In the genomic region with DNA sequence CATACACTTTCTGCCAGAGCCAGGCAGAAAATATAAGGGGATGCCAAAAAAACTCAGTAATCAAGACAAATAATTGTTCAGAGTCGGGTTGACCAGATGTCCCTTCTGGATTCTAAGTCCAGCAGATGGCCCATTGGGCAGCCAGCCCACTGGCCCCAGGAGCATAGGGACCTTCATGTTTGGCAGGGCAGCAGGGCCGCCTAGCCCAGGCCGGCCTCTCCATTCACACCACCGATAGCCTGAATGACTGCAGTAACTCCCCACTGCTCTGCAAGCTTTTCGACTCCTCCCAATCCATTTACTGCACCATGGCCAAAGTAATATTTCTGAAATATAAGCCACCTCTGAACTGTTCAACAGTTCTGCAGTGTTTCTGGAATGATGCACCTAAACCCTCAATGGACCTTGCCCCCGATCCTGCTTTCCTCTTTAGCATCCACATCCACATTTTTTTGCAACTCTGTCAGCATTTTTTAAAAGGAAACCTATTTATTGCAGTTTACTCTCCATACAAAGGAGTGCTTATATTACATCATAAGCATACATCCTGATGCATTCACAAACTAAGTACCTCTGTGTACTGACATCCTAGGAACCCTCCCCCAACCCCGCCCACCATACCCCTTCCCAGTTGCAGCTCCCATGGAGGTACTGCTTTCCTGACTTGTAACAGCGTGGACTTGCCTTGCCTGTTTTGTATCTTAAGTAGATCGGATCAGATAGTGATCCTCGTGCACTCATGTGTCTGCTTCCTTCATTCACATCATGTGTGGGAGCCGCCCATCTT, we compare ENCODE assay signal across 1 cellular context.
TF ChIP-seq lines count a peak whose summit lies in the region.

No MANE protein-coding gene starts in this region.

TF ChIP-seq in HepG2, 621 proteins besides CTCF, POLR2A, EP300 and RAD21 (continued from another document and continues in another):
- TF ChIP-seq, protein P1, sequence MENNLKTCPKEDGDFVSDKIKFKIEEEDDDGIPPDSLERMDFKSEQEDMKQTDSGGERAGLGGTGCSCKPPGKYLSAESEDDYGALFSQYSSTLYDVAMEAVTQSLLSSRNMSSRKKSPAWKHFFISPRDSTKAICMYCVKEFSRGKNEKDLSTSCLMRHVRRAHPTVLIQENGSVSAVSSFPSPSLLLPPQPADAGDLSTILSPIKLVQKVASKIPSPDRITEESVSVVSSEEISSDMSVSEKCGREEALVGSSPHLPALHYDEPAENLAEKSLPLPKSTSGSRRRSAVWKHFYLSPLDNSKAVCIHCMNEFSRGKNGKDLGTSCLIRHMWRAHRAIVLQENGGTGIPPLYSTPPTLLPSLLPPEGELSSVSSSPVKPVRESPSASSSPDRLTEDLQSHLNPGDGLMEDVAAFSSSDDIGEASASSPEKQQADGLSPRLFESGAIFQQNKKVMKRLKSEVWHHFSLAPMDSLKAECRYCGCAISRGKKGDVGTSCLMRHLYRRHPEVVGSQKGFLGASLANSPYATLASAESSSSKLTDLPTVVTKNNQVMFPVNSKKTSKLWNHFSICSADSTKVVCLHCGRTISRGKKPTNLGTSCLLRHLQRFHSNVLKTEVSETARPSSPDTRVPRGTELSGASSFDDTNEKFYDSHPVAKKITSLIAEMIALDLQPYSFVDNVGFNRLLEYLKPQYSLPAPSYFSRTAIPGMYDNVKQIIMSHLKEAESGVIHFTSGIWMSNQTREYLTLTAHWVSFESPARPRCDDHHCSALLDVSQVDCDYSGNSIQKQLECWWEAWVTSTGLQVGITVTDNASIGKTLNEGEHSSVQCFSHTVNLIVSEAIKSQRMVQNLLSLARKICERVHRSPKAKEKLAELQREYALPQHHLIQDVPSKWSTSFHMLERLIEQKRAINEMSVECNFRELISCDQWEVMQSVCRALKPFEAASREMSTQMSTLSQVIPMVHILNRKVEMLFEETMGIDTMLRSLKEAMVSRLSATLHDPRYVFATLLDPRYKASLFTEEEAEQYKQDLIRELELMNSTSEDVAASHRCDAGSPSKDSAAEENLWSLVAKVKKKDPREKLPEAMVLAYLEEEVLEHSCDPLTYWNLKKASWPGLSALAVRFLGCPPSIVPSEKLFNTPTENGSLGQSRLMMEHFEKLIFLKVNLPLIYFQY (CRISPR knock-in tag; IDR thresholded peaks at IDR 0.05; ENCODE audit: borderline replicate concordance), result no peak
- TF ChIP-seq, protein P2, sequence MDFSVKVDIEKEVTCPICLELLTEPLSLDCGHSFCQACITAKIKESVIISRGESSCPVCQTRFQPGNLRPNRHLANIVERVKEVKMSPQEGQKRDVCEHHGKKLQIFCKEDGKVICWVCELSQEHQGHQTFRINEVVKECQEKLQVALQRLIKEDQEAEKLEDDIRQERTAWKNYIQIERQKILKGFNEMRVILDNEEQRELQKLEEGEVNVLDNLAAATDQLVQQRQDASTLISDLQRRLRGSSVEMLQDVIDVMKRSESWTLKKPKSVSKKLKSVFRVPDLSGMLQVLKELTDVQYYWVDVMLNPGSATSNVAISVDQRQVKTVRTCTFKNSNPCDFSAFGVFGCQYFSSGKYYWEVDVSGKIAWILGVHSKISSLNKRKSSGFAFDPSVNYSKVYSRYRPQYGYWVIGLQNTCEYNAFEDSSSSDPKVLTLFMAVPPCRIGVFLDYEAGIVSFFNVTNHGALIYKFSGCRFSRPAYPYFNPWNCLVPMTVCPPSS (IDR thresholded peaks at IDR 0.05), result no peak
- TF ChIP-seq TEAD3 (CRISPR knock-in tag; optimal IDR thresholded peaks at IDR 0.05; ENCODE audit: borderline replicate concordance), result peak; percentile 92
- no peak for TF ChIP-seq ZFP90 (CRISPR knock-in tag; IDR thresholded peaks at IDR 0.05; ENCODE audit: borderline replicate concordance)
- peak in 1 of 2 experiments; percentile 77; a peak in 2 of 4 replicates for TF ChIP-seq KLF16 (CRISPR knock-in tag; IDR thresholded peaks at IDR 0.05)
- no peak for TF ChIP-seq ZNF773 (CRISPR knock-in tag; IDR thresholded peaks at IDR 0.05; ENCODE audit: borderline replicate concordance)
- TF ChIP-seq ZNF432 (CRISPR knock-in tag; IDR thresholded peaks at IDR 0.05; ENCODE audit: borderline replicate concordance), result no peak
- TF ChIP-seq ZNF607 (CRISPR knock-in tag; IDR thresholded peaks at IDR 0.05; ENCODE audit: borderline replicate concordance), result no peak
- TF ChIP-seq, protein P3, sequence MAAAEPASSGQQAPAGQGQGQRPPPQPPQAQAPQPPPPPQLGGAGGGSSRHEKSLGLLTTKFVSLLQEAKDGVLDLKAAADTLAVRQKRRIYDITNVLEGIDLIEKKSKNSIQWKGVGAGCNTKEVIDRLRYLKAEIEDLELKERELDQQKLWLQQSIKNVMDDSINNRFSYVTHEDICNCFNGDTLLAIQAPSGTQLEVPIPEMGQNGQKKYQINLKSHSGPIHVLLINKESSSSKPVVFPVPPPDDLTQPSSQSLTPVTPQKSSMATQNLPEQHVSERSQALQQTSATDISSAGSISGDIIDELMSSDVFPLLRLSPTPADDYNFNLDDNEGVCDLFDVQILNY (CRISPR knock-in tag; conservative IDR thresholded peaks at IDR 0.05), result no peak
- no peak for TF ChIP-seq ZNF225 (CRISPR knock-in tag; IDR thresholded peaks at IDR 0.05)
- no peak for TF ChIP-seq SSRP1 (CRISPR knock-in tag; IDR thresholded peaks at IDR 0.05)
- TF ChIP-seq ZNF12 (CRISPR knock-in tag; IDR thresholded peaks at IDR 0.05), result peak; percentile 59; the same call in 1 of the 2 replicates
- TF ChIP-seq, protein P4, sequence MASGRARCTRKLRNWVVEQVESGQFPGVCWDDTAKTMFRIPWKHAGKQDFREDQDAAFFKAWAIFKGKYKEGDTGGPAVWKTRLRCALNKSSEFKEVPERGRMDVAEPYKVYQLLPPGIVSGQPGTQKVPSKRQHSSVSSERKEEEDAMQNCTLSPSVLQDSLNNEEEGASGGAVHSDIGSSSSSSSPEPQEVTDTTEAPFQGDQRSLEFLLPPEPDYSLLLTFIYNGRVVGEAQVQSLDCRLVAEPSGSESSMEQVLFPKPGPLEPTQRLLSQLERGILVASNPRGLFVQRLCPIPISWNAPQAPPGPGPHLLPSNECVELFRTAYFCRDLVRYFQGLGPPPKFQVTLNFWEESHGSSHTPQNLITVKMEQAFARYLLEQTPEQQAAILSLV (CRISPR knock-in tag; IDR thresholded peaks at IDR 0.05; ENCODE audit: borderline replicate concordance), result no peak
- TF ChIP-seq, protein P5, sequence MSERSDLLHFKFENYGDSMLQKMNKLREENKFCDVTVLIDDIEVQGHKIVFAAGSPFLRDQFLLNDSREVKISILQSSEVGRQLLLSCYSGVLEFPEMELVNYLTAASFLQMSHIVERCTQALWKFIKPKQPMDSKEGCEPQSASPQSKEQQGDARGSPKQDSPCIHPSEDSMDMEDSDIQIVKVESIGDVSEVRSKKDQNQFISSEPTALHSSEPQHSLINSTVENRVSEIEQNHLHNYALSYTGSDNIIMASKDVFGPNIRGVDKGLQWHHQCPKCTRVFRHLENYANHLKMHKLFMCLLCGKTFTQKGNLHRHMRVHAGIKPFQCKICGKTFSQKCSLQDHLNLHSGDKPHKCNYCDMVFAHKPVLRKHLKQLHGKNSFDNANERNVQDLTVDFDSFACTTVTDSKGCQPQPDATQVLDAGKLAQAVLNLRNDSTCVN (CRISPR knock-in tag; IDR thresholded peaks at IDR 0.05; ENCODE audit: borderline replicate concordance), result no peak
- TF ChIP-seq ARNT2 (CRISPR knock-in tag; IDR thresholded peaks at IDR 0.05; ENCODE audit: low read depth), result peak; percentile 72; the same call in 1 of the 2 replicates
- TF ChIP-seq ZBTB7A (CRISPR knock-in tag; IDR thresholded peaks at IDR 0.05), result no peak
- TF ChIP-seq SIN3A (IDR thresholded peaks at IDR 0.05; ENCODE audit: borderline replicate concordance, low read depth, low read length), result no peak
- no peak for TF ChIP-seq NFE2L1 (CRISPR knock-in tag; IDR thresholded peaks at IDR 0.05; ENCODE audit: borderline replicate concordance)
- TF ChIP-seq, protein P6, sequence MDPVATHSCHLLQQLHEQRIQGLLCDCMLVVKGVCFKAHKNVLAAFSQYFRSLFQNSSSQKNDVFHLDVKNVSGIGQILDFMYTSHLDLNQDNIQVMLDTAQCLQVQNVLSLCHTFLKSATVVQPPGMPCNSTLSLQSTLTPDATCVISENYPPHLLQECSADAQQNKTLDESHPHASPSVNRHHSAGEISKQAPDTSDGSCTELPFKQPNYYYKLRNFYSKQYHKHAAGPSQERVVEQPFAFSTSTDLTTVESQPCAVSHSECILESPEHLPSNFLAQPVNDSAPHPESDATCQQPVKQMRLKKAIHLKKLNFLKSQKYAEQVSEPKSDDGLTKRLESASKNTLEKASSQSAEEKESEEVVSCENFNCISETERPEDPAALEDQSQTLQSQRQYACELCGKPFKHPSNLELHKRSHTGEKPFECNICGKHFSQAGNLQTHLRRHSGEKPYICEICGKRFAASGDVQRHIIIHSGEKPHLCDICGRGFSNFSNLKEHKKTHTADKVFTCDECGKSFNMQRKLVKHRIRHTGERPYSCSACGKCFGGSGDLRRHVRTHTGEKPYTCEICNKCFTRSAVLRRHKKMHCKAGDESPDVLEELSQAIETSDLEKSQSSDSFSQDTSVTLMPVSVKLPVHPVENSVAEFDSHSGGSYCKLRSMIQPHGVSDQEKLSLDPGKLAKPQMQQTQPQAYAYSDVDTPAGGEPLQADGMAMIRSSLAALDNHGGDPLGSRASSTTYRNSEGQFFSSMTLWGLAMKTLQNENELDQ (CRISPR knock-in tag; IDR thresholded peaks at IDR 0.05; ENCODE audit: borderline replicate concordance), result no peak
- no peak for TF ChIP-seq ZNF234 (CRISPR knock-in tag; conservative IDR thresholded peaks at IDR 0.05)
- TF ChIP-seq, protein P7, sequence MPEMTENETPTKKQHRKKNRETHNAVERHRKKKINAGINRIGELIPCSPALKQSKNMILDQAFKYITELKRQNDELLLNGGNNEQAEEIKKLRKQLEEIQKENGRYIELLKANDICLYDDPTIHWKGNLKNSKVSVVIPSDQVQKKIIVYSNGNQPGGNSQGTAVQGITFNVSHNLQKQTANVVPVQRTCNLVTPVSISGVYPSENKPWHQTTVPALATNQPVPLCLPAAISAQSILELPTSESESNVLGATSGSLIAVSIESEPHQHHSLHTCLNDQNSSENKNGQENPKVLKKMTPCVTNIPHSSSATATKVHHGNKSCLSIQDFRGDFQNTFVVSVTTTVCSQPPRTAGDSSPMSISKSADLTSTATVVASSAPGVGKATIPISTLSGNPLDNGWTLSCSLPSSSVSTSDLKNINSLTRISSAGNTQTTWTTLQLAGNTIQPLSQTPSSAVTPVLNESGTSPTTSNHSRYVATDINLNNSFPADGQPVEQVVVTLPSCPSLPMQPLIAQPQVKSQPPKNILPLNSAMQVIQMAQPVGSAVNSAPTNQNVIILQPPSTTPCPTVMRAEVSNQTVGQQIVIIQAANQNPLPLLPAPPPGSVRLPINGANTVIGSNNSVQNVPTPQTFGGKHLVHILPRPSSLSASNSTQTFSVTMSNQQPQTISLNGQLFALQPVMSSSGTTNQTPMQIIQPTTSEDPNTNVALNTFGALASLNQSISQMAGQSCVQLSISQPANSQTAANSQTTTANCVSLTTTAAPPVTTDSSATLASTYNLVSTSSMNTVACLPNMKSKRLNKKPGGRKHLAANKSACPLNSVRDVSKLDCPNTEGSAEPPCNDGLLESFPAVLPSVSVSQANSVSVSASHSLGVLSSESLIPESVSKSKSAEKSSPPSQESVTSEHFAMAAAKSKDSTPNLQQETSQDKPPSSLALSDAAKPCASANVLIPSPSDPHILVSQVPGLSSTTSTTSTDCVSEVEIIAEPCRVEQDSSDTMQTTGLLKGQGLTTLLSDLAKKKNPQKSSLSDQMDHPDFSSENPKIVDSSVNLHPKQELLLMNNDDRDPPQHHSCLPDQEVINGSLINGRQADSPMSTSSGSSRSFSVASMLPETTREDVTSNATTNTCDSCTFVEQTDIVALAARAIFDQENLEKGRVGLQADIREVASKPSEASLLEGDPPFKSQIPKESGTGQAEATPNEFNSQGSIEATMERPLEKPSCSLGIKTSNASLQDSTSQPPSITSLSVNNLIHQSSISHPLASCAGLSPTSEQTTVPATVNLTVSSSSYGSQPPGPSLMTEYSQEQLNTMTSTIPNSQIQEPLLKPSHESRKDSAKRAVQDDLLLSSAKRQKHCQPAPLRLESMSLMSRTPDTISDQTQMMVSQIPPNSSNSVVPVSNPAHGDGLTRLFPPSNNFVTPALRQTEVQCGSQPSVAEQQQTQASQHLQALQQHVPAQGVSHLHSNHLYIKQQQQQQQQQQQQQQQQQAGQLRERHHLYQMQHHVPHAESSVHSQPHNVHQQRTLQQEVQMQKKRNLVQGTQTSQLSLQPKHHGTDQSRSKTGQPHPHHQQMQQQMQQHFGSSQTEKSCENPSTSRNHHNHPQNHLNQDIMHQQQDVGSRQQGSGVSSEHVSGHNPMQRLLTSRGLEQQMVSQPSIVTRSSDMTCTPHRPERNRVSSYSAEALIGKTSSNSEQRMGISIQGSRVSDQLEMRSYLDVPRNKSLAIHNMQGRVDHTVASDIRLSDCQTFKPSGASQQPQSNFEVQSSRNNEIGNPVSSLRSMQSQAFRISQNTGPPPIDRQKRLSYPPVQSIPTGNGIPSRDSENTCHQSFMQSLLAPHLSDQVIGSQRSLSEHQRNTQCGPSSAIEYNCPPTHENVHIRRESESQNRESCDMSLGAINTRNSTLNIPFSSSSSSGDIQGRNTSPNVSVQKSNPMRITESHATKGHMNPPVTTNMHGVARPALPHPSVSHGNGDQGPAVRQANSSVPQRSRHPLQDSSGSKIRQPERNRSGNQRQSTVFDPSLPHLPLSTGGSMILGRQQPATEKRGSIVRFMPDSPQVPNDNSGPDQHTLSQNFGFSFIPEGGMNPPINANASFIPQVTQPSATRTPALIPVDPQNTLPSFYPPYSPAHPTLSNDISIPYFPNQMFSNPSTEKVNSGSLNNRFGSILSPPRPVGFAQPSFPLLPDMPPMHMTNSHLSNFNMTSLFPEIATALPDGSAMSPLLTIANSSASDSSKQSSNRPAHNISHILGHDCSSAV (CRISPR knock-in tag; IDR thresholded peaks at IDR 0.05; ENCODE audit: borderline replicate concordance), result no peak
- TF ChIP-seq, protein P8, sequence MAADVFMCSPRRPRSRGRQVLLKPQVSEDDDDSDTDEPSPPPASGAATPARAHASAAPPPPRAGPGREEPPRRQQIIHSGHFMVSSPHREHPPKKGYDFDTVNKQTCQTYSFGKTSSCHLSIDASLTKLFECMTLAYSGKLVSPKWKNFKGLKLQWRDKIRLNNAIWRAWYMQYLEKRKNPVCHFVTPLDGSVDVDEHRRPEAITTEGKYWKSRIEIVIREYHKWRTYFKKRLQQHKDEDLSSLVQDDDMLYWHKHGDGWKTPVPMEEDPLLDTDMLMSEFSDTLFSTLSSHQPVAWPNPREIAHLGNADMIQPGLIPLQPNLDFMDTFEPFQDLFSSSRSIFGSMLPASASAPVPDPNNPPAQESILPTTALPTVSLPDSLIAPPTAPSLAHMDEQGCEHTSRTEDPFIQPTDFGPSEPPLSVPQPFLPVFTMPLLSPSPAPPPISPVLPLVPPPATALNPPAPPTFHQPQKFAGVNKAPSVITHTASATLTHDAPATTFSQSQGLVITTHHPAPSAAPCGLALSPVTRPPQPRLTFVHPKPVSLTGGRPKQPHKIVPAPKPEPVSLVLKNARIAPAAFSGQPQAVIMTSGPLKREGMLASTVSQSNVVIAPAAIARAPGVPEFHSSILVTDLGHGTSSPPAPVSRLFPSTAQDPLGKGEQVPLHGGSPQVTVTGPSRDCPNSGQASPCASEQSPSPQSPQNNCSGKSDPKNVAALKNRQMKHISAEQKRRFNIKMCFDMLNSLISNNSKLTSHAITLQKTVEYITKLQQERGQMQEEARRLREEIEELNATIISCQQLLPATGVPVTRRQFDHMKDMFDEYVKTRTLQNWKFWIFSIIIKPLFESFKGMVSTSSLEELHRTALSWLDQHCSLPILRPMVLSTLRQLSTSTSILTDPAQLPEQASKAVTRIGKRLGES (CRISPR knock-in tag; IDR thresholded peaks at IDR 0.05; ENCODE audit: borderline replicate concordance), result no peak
- TF ChIP-seq MED8 (CRISPR knock-in tag; IDR thresholded peaks at IDR 0.05; ENCODE audit: insufficient replicate concordance), result no peak
- TF ChIP-seq ZNF547 (CRISPR knock-in tag; IDR thresholded peaks at IDR 0.05), result no peak
